In genomic region chr12:53078425-53079225, GRCh38 we compare ENCODE assay signal across 1 cellular context.
TF ChIP-seq lines count a peak whose summit lies in the region.

No MANE protein-coding gene starts in this region.

TF ChIP-seq in HepG2, 621 proteins besides CTCF, POLR2A, EP300 and RAD21 (continued from another document and continues in another):
- TF ChIP-seq TERF1 (CRISPR knock-in tag; IDR thresholded peaks at IDR 0.05) (no peak), SRSF4 (IDR thresholded peaks at IDR 0.05; ENCODE audit: low read depth, low read length, poor library complexity, severe bottlenecking) (no peak), HNF1A (IDR thresholded peaks at IDR 0.05; ENCODE audit: low read depth) (no peak), HNF1A (CRISPR knock-in tag; IDR thresholded peaks at IDR 0.05; ENCODE audit: borderline replicate concordance) (no peak), ZEB1 (IDR thresholded peaks at IDR 0.05; ENCODE audit: insufficient replicate concordance, low read depth) (no peak), ZNF552 (CRISPR knock-in tag; IDR thresholded peaks at IDR 0.05; ENCODE audit: borderline replicate concordance) (no peak), ZNF883 (CRISPR knock-in tag; IDR thresholded peaks at IDR 0.05; ENCODE audit: not compliant biosample characterization) (peak; percentile 10), AGO1 (IDR thresholded peaks at IDR 0.05; ENCODE audit: low read depth, low read length, poor library complexity, severe bottlenecking) (no peak), ZNF253 (CRISPR knock-in tag; IDR thresholded peaks at IDR 0.05; ENCODE audit: borderline replicate concordance) (no peak), ZNF17 (CRISPR knock-in tag; IDR thresholded peaks at IDR 0.05) (no peak), KDM6A (CRISPR knock-in tag; IDR thresholded peaks at IDR 0.05; ENCODE audit: low read depth) (no peak), ZFP1 (CRISPR knock-in tag; IDR thresholded peaks at IDR 0.05) (no peak), HHEX (CRISPR knock-in tag; IDR thresholded peaks at IDR 0.05) (no peak), RAD51 (IDR thresholded peaks at IDR 0.05; ENCODE audit: borderline replicate concordance) (no peak), KAT7 (CRISPR knock-in tag; IDR thresholded peaks at IDR 0.05; ENCODE audit: borderline replicate concordance) (no peak; the same call in 1 of the 2 replicates), LRRFIP1 (CRISPR knock-in tag; conservative IDR thresholded peaks at IDR 0.05) (0 out of 2 replicates have a peak, but pooled peaks have one; percentile 26), ZNF549 (CRISPR knock-in tag; IDR thresholded peaks at IDR 0.05) (no peak), ZNF101 (CRISPR knock-in tag; IDR thresholded peaks at IDR 0.05; ENCODE audit: borderline replicate concordance, low read depth) (no peak), ZNF614 (CRISPR knock-in tag; IDR thresholded peaks at IDR 0.05; ENCODE audit: borderline replicate concordance) (no peak), ARID2 (CRISPR knock-in tag; IDR thresholded peaks at IDR 0.05; ENCODE audit: borderline replicate concordance) (no peak), ZNF687 (CRISPR knock-in tag; IDR thresholded peaks at IDR 0.05) (peak; percentile 57; the same call in 1 of the 2 replicates), MEF2D (CRISPR knock-in tag; IDR thresholded peaks at IDR 0.05) (no peak), TARDBP (CRISPR knock-in tag; IDR thresholded peaks at IDR 0.05) (no peak), FIP1L1 (IDR thresholded peaks at IDR 0.05; ENCODE audit: borderline replicate concordance, insufficient read depth, low read depth, low read length) (no peak), ZNF280B (CRISPR knock-in tag; IDR thresholded peaks at IDR 0.05; ENCODE audit: borderline replicate concordance) (no peak; the same call in 1 of the 2 replicates), ZBTB34 (CRISPR knock-in tag; IDR thresholded peaks at IDR 0.05) (no peak), ZNF205 (CRISPR knock-in tag; IDR thresholded peaks at IDR 0.05) (no peak), IRF9 (CRISPR knock-in tag; IDR thresholded peaks at IDR 0.05; ENCODE audit: borderline replicate concordance) (no peak; the same call in 1 of the 2 replicates), ZNF510 (CRISPR knock-in tag; IDR thresholded peaks at IDR 0.05; ENCODE audit: low read depth) (no peak), ZFP90 (CRISPR knock-in tag; IDR thresholded peaks at IDR 0.05; ENCODE audit: borderline replicate concordance) (no peak), ZNF251 (CRISPR knock-in tag; IDR thresholded peaks at IDR 0.05) (no peak), ZNF34 (CRISPR knock-in tag; IDR thresholded peaks at IDR 0.05; ENCODE audit: borderline replicate concordance) (no peak), TFDP1 (CRISPR knock-in tag; IDR thresholded peaks at IDR 0.05; ENCODE audit: borderline replicate concordance) (no peak), TEAD3 (CRISPR knock-in tag; optimal IDR thresholded peaks at IDR 0.05; ENCODE audit: borderline replicate concordance) (peak; percentile 40), ZIK1 (CRISPR knock-in tag; IDR thresholded peaks at IDR 0.05; ENCODE audit: borderline replicate concordance, low read depth) (no peak), POGZ (CRISPR knock-in tag; IDR thresholded peaks at IDR 0.05) (peak; percentile 10; the same call in 1 of the 2 replicates), KDM5A (IDR thresholded peaks at IDR 0.05; ENCODE audit: borderline replicate concordance, low read length) (no peak), ZC3H13 (CRISPR knock-in tag; IDR thresholded peaks at IDR 0.05) (no peak), ZBED4 (CRISPR knock-in tag; IDR thresholded peaks at IDR 0.05; ENCODE audit: borderline replicate concordance) (peak; percentile 45), ZNF567 (CRISPR knock-in tag; IDR thresholded peaks at IDR 0.05; ENCODE audit: borderline replicate concordance) (no peak)
